ENCODE assay signal across 1 cellular context in the genomic region with DNA sequence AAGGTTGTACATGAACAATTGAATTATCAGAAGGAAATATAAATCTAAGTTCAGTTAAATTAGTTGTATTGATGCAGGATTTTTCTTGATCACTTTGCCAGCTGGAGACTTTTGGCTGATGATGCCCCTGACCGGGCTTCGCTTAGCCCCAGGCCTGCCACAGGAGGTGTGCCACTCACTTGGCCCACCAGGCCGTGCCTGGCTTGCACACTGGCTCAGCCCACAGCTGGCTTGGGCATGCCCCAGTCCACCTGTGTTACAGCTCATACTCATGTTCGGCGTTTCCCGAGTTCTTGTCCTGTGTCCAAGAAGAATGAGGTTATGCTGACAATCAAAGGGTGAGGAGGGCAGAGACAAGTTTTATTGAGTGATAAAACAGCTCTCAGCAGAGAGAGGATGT.
TF ChIP-seq lines count a peak whose summit lies in the region.

No MANE protein-coding gene starts in this region.

TF ChIP-seq in GM23338, 12 proteins besides CTCF, POLR2A, EP300 and RAD21 (continued from another document):
- TF ChIP-seq ZNF114 (CRISPR knock-in tag; IDR thresholded peaks at IDR 0.05) (no peak), ZNF462 (CRISPR knock-in tag; IDR thresholded peaks at IDR 0.05) (no peak), POLR2AphosphoS5 (IDR thresholded peaks at IDR 0.05; ENCODE audit: low read depth) (no peak)
TF ChIP-seq in GM23338: peak in this region for 0.
